In the genomic region with DNA sequence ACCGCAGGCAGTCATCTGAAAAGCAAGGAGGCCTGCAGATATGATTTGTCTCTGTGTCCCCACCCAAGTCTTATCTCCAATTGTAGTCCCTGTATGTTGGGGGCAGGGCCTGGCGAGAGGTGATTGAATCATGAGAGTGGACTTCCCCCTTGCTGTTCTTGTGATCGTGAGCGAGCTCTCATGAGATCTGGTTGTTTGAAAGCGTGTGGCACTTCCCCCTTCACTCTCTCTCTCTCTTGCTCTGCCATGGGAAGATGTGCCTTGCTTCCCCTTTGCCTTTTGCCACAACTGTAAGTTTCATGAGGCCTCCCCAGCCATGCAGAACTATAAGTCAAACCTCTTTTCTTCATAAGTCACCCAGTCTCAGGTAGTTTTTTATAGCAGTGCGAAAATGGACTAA, we compare ENCODE assay signal across 1 cellular context.
TF ChIP-seq lines count a peak whose summit lies in the region.

No MANE protein-coding gene starts in this region.

TF ChIP-seq in H1, 55 proteins besides CTCF, POLR2A, EP300 and RAD21:
- TF ChIP-seq SIX5 (IDR thresholded peaks at IDR 0.05; ENCODE audit: low read depth, low read length): no peak
- no peak for TF ChIP-seq JUND (IDR thresholded peaks at IDR 0.05; ENCODE audit: low read length)
- TF ChIP-seq KDM4A (IDR thresholded peaks at IDR 0.05; ENCODE audit: low read depth, low read length, severe bottlenecking): no peak
